In genomic region chr6:90915224-90915915, GRCh38 we compare ENCODE assay signal across 7 cellular contexts.
"Had no signal": no experiment of that assay in that cellular context is flagged by ENCODE, and none has a peak within 500 bp of the region (broad histone marks: within the 10 kb centered on the region; RNA-seq: fewer than 3 reads in every experiment).

No MANE protein-coding gene starts in this region.

- DNase-seq: GM23248, H9, HCEC 1CT, HFFc6, IMR-90, KG1 had no signal

- H3K27ac ChIP-seq: GM23248 had no signal

- ATAC-seq: K562 had no signal

- H3K4me3 ChIP-seq: GM23248, K562 had no signal
